Comparison of ENCODE assay signal across 8 cellular contexts in genomic region chr6:157597461-157598312, GRCh38.
A peak's percentile ranks its signal among the peaks of the same experiment; 100 is the strongest.
DNase-seq lines count a peak whose midpoint lies in the region; ATAC-seq, FAIRE-seq and TF ChIP-seq lines count a peak whose summit lies in the region.

No MANE protein-coding gene starts in this region.

- H3K4me1 Mint-ChIP-seq in HFFc6 (ENCODE audit: low read depth), result peaks cover 14% of the 10 kb centered on the region

- ATAC-seq in HG03095 (IDR thresholded peaks at IDR 0.05; ENCODE audit: unreplicated experiment), result no peak
- no peak for ATAC-seq in GM18907 (IDR thresholded peaks at IDR 0.05; ENCODE audit: unreplicated experiment)

- H3K27me3 Mint-ChIP-seq in HFFc6 (ENCODE audit: insufficient read depth), result no peaks in the 10 kb centered on the region

- no peak overlapping the region for H3K4me2 ChIP-seq in keratinocyte (ENCODE audit: control insufficient read depth, extremely low read depth, insufficient read depth, low read depth, low read length)

- no peaks in the 10 kb centered on the region for H3K36me3 ChIP-seq in brain microvascular endothelial cell (replicated peaks)
- H3K36me3 ChIP-seq in keratinocyte (ENCODE audit: control insufficient read depth in 2 of 2, extremely low read depth in 1 of 2, insufficient read depth in 2 of 2, low read length in 2 of 2), result peaks cover 0 to 3% of the 10 kb centered on the region in 2 experiments

- no peaks in the 10 kb centered on the region for H4K20me1 ChIP-seq in keratinocyte (ENCODE audit: control insufficient read depth, extremely low read depth, insufficient read depth, low read length)

- H3K4me1 ChIP-seq in keratinocyte (ENCODE audit: control insufficient read depth, extremely low read depth, insufficient read depth, low read length), result no peaks in the 10 kb centered on the region

- FAIRE-seq in keratinocyte (lab: Jason Lieb, UNC), result no peak

- H3K27me3 ChIP-seq in brain microvascular endothelial cell (replicated peaks) (no peaks in the 10 kb centered on the region), keratinocyte (ENCODE audit: control insufficient read depth, extremely low read depth, insufficient read depth, low read length) (no peaks in the 10 kb centered on the region)

- no peaks in the 10 kb centered on the region for H3K9me1 ChIP-seq in keratinocyte (ENCODE audit: control insufficient read depth, extremely low read depth, insufficient read depth, low read length)

- H3K9me3 Mint-ChIP-seq in HFFc6, result no peaks in the 10 kb centered on the region

- no peak overlapping the region for H2AFZ ChIP-seq in keratinocyte (ENCODE audit: control insufficient read depth, low read length)

- no peaks in the 10 kb centered on the region for H3K36me3 Mint-ChIP-seq in HFFc6 (ENCODE audit: low read depth)

- H3K27ac ChIP-seq in brain microvascular endothelial cell, result no peak overlapping the region
- H3K27ac ChIP-seq in keratinocyte (ENCODE audit: control insufficient read depth, insufficient read depth, low read length), result no peak overlapping the region

- DNase-seq in DMS114 treated with DMSO at 0.1 percent for 48 hours (lab: John Stamatoyannopoulos, UW; ENCODE audit: unreplicated experiment) (peak; percentile 15), HFFc6 (peak; percentile 45), SHP77 treated with DMSO at 0.1 percent for 48 hours (lab: John Stamatoyannopoulos, UW) (peak; percentile 19), brain microvascular endothelial cell (peak; percentile 13), keratinocyte (ENCODE audit: low read depth, low spot score) (no peak)
- peak; percentile 29 for DNase-seq in stimulated activated CD4-positive, alpha-beta T cell treated with anti-CD3 and anti-CD28 coated beads, Interleukin-4, amount 100 ng/mL, for 1 hour

- H3K79me2 ChIP-seq in keratinocyte (ENCODE audit: control insufficient read depth, insufficient read depth, low read length), result no peaks in the 10 kb centered on the region

- H3K4me3 ChIP-seq in brain microvascular endothelial cell (ENCODE audit: low read depth, low read length), result no peak overlapping the region
- no peak overlapping the region for H3K4me3 ChIP-seq in keratinocyte (ENCODE audit: control insufficient read depth in 2 of 3, extremely low read depth in 1 of 3, insufficient read depth in 2 of 3, low read depth in 1 of 3, low read length in 3 of 3)

- in situ Hi-C loops in brain microvascular endothelial cell (cut with HindIII; ENCODE audit: low pct_ligation_motif_present, low sequenced_read_pairs), result no loop called here

- H3K9ac ChIP-seq in keratinocyte (ENCODE audit: control insufficient read depth, extremely low read depth, insufficient read depth, low read length), result no peak overlapping the region

- H3K9me3 ChIP-seq in keratinocyte (ENCODE audit: control insufficient read depth, low read depth, low read length), result no peaks in the 10 kb centered on the region

- H3K4me3 Mint-ChIP-seq in HFFc6, result no peak overlapping the region

- dilution Hi-C loops in keratinocyte (cut with MboI; ENCODE audit: extremely low pct_ligation_motif_present, low sequenced_read_pairs), result no loop called here

- no peak overlapping the region for H3K27ac Mint-ChIP-seq in HFFc6

- TF ChIP-seq CTCF in HFFc6 (IDR thresholded peaks at IDR 0.05) (peak; percentile 76), brain microvascular endothelial cell (IDR thresholded peaks at IDR 0.05; ENCODE audit: low read depth, low read length, missing control alignments) (peak; percentile 76), keratinocyte (optimal IDR thresholded peaks at IDR 0.05 in 1 of 3, IDR thresholded peaks at IDR 0.05 in 1 of 3, conservative IDR thresholded peaks at IDR 0.05 in 1 of 3; ENCODE audit: extremely low read depth in 1 of 3, insufficient read depth in 2 of 3, low read length in 3 of 3) (peak; percentile 36 to 51 (median 49))
